In the genomic region with DNA sequence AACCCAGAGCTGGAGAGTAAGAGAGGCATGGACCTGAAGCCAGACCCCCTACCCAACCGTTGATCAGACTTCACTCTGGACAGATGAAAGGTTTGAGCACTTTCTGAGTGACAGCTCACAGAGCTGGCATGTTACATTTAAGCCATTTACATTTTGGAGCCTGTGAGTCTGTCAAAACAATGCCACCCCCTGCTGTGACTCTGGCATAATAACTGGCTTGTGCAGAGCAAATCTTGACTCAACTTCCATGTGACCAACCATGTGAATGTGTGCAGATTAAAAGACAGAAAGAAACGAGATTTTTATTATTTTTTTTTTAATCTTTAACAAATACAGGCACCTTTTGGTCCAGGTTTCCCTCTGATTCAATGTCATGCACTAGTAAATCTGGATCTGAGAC, we compare ENCODE assay signal across 11 cellular contexts.
DNase-seq lines count a peak whose midpoint lies in the region; ATAC-seq lines count a peak whose summit lies in the region.
"Had no signal": no experiment of that assay in that cellular context is flagged by ENCODE, and none has a peak within 500 bp of the region (broad histone marks: within the 10 kb centered on the region; RNA-seq: fewer than 3 reads in every experiment).

No MANE protein-coding gene starts in this region.

- DNase-seq in COLO668 (lab: John Stamatoyannopoulos, UW; ENCODE audit: unreplicated experiment) (peak; percentile 2), HK-2 (ENCODE audit: unreplicated experiment) (peak; percentile 29), OCI-M1 (lab: John Stamatoyannopoulos, UW) (peak; percentile 11), inferior parietal cortex (ENCODE audit: extremely low spot score) (peak; percentile 34), HuH-7.5 (ENCODE audit: low spot score) (no peak), AML-193 (lab: John Stamatoyannopoulos, UW) (no peak)
- DNase-seq in activated naive CD4-positive, alpha-beta T cell treated with anti-CD3 and anti-CD28 coated beads, Interleukin-2, amount 50 U/mL, for 16 hours: no peak
- DNase-seq: activated CD4-positive, CD25-positive, alpha-beta regulatory T cell; activated effector memory CD4-positive, alpha-beta T cell treated with Interleukin-2 at 50 U/mL for 16 hours; sigmoid colon had no signal

- ATAC-seq in HG03432 (IDR thresholded peaks at IDR 0.05; ENCODE audit: unreplicated experiment): no peak

Comparison
In these comparisons a context has a peak if more than half of its experiments do, and no peak if none do; other contexts are left out.
1. DNase-seq: peak in COLO668 (single experiment), HK-2 (single experiment), OCI-M1 (single experiment) and inferior parietal cortex (single experiment); none in HuH-7.5 (single experiment), activated naive CD4-positive, alpha-beta T cell treated with anti-CD3 and anti-CD28 coated beads, Interleukin-2, amount 50 U/mL, for 16 hours (single experiment) and AML-193 (0 of 2).